ENCODE assay signal across 9 cellular contexts in genomic region chr2:131491469-131491836, GRCh38. TPM values are rescaled to one million over a fixed set of nuclear protein-coding genes. Genes with fewer than 3 reads are reported as not detected.
DNase-seq lines count a peak whose midpoint lies in the region; ATAC-seq and TF ChIP-seq lines count a peak whose summit lies in the region.
"Not testable (repeated sequence)": the region's sequence is repeated elsewhere in the genome, so short reads cannot be mapped to it uniquely, and the experiment has no call there.
"Had no signal": no experiment of that assay in that cellular context is flagged by ENCODE, and none has a peak within 500 bp of the region (broad histone marks: within the 10 kb centered on the region; RNA-seq: fewer than 3 reads in every experiment).

No MANE protein-coding gene starts in this region.

- TF ChIP-seq EP300 in ovary (IDR thresholded peaks at IDR 0.05): not testable (repeated sequence)

- not testable (repeated sequence) for TF ChIP-seq CTCF in ovary (IDR thresholded peaks at IDR 0.05); vagina (IDR thresholded peaks at IDR 0.05)

- DNase-seq in NCI-H524 (lab: John Stamatoyannopoulos, UW) (peak; percentile 10 to 25), ecto neural progenitor cell (ENCODE audit: low spot score) (peak; percentile 52), ovary (peak in 1 of 5 donors; percentile 34)
- DNase-seq in activated CD8-positive, alpha-beta memory T cell treated with anti-CD3 and anti-CD28 coated beads, Interleukin-2, amount 10 ng/mL, durations not matched to agents 7 days and 5 days; vagina (ENCODE audit: extremely low spot score in 2 of 2): not testable (repeated sequence)

- H3K27me3 ChIP-seq in iPS-20b (ENCODE audit: insufficient read depth, low read length); ovary; vagina: not testable (repeated sequence)

- not testable (repeated sequence) for H3K4me1 ChIP-seq in iPS-20b (ENCODE audit: insufficient read depth, low read length); ovary (ENCODE audit: insufficient read depth)
- peaks cover 38% of the 10 kb centered on the region for H3K4me1 ChIP-seq in vagina

- peaks cover 40% of the 10 kb centered on the region for H3K4me1 Mint-ChIP-seq in activated CD8-positive, alpha-beta memory T cell treated with anti-CD3 and anti-CD28 coated beads, Interleukin-2, amount 10 ng/mL, durations not matched to agents 7 days and 5 days

- peak; percentile 4 for ATAC-seq in GM18498 (IDR thresholded peaks at IDR 0.05; ENCODE audit: unreplicated experiment)
- peak; percentile 5 for ATAC-seq in HG02943 (IDR thresholded peaks at IDR 0.05; ENCODE audit: low read depth, unreplicated experiment)
- ATAC-seq in activated CD8-positive, alpha-beta memory T cell treated with anti-CD3 and anti-CD28 coated beads, Interleukin-2, amount 10 ng/mL, durations not matched to agents 7 days and 5 days: peak; percentile 4

- not testable (repeated sequence) for H3K27ac ChIP-seq in iPS-20b (ENCODE audit: low read length); ovary; vagina

- not testable (repeated sequence) for H3K36me3 ChIP-seq in iPS-20b (ENCODE audit: insufficient read depth, low read depth, low read length); ovary; vagina

- peaks cover 12% of the 10 kb centered on the region for H3K36me3 Mint-ChIP-seq in activated CD8-positive, alpha-beta memory T cell treated with anti-CD3 and anti-CD28 coated beads, Interleukin-2, amount 10 ng/mL, durations not matched to agents 7 days and 5 days

- peak overlapping the region; percentile 64; the same call in 1 of the 2 replicates for H3K9ac ChIP-seq in iPS-20b (ENCODE audit: low read depth, low read length)

- peak overlapping the region; percentile 88 for H3K4me3 Mint-ChIP-seq in activated CD8-positive, alpha-beta memory T cell treated with anti-CD3 and anti-CD28 coated beads, Interleukin-2, amount 10 ng/mL, durations not matched to agents 7 days and 5 days

- H3K4me3 ChIP-seq in iPS-20b (ENCODE audit: low read length): peak overlapping the region; percentile 61
- H3K4me3 ChIP-seq in ovary: peak overlapping the region; percentile 36
- peak overlapping the region; percentile 73 to 83 for H3K4me3 ChIP-seq in vagina

- H3K9me3 Mint-ChIP-seq in activated CD8-positive, alpha-beta memory T cell treated with anti-CD3 and anti-CD28 coated beads, Interleukin-2, amount 10 ng/mL, durations not matched to agents 7 days and 5 days (ENCODE audit: low read depth): not testable (repeated sequence)

- H3K27me3 Mint-ChIP-seq in activated CD8-positive, alpha-beta memory T cell treated with anti-CD3 and anti-CD28 coated beads, Interleukin-2, amount 10 ng/mL, durations not matched to agents 7 days and 5 days: not testable (repeated sequence)

- CTCF ChIA-PET in activated CD8-positive, alpha-beta memory T cell treated with anti-CD3 and anti-CD28 coated beads, Interleukin-2, amount 10 ng/mL, durations not matched to agents 7 days and 5 days (lab: Charles Lee): interaction anchor here (2.2 to 2.6 kb wide), 3 partner anchors 12 to 338 kb away, joined by 9 to 25 read pairs (median 10); no protein-coding TSS in a partner anchor

- WGBS in ovary, 3 donors: 1 to 11% (median 7%) methylated on average over 13 to 19 of the region's 22 CpGs

- TF ChIP-seq POLR2A in ovary (IDR thresholded peaks at IDR 0.05); vagina (IDR thresholded peaks at IDR 0.05): not testable (repeated sequence)

- H3K9me3 ChIP-seq in iPS-20b (ENCODE audit: insufficient read depth, low read depth, low read length); ovary; vagina: not testable (repeated sequence)

- peak overlapping the region; percentile 89 for H3K27ac Mint-ChIP-seq in activated CD8-positive, alpha-beta memory T cell treated with anti-CD3 and anti-CD28 coated beads, Interleukin-2, amount 10 ng/mL, durations not matched to agents 7 days and 5 days

- intact Hi-C loops in ovary (cut with DNase I): loop anchor here in 2 of 4 donors (5.0 to 10.0 kb wide), 3 partner anchors 77 to 384 kb away; partner anchors contain the start of gene PLEKHB2 (in 1 of the 2)
- intact Hi-C loops in vagina (cut with DNase I): not testable (repeated sequence)

RNA-seq across cellular contexts. Expression of gene MZT2A, which starts 0.7 kb away (rescaled TPM):
- total RNA-seq in activated CD8-positive, alpha-beta memory T cell treated with anti-CD3 and anti-CD28 coated beads, Interleukin-2, amount 10 ng/mL, durations not matched to agents 7 days and 5 days: 100 to 1,000 TPM; 198 to 262 TPM
- total RNA-seq in ovary (100 to 1,000 TPM in 6 of 7 donors, 10 to 100 TPM in 1; 91.2 to 206 (median 119) TPM), vagina (140 TPM)
- polyA plus RNA-seq in ovary: 10 to 100 TPM in 1 of 2 donors, 1 to 10 TPM in 1; 7.5 to 94.1 TPM

RNA-seq across cellular contexts. Expression of gene TUBA3D, which starts 15.5 kb away (rescaled TPM):
- not detected for total RNA-seq in activated CD8-positive, alpha-beta memory T cell treated with anti-CD3 and anti-CD28 coated beads, Interleukin-2, amount 10 ng/mL, durations not matched to agents 7 days and 5 days
- total RNA-seq in ovary (10 to 100 TPM in 2 of 7 donors, under 1 TPM in 3, not detected in 2; 0.15 to 74.1 (median 0.67) TPM), vagina (0.74 TPM)
- under 1 TPM; 0.24 to 0.30 TPM for polyA plus RNA-seq in ovary
- total RNA-seq: renal cortical epithelial cell had no signal

RNA-seq across cellular contexts. Expression of gene CCDC74A, which starts 36.2 kb away (rescaled TPM):
- 1 to 10 TPM; 3.0 to 4.6 TPM for total RNA-seq in activated CD8-positive, alpha-beta memory T cell treated with anti-CD3 and anti-CD28 coated beads, Interleukin-2, amount 10 ng/mL, durations not matched to agents 7 days and 5 days
- total RNA-seq in ovary (10 to 100 TPM in 5 of 7 donors, 1 to 10 TPM in 2; 7.2 to 81.5 (median 13.6) TPM), vagina (10.8 TPM)
- 10 to 100 TPM in 1 of 2 donors, 1 to 10 TPM in 1; 5.3 to 14.6 TPM for polyA plus RNA-seq in ovary
